In the genomic region with DNA sequence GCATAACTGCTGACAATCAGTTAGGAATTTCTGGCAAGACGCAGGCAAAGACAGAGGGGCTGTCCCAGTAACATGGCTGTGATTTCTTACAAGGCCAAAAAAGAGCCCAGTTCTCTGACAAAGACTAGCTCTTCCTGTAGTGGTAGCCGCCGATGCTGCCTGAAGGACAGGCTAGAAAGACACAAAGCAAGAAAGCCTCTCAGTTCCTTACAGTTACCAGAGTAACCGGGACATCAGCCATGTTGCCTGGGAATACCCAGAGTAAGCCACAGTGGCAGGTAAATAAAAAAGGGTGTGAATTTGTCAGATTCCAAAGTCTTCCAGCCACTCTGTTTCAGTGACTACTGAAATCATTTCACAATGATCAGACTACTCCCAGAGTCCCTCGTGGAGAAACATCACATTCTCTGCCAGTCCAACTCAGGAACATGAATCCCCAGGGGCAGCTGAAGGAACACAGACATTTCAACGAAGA, we compare ENCODE assay signal across 1 cellular context.
TF ChIP-seq lines count a peak whose summit lies in the region.

No MANE protein-coding gene starts in this region.

TF ChIP-seq in H1, 55 proteins besides CTCF, POLR2A, EP300 and RAD21:
- TF ChIP-seq PHF8 (conservative IDR thresholded peaks at IDR 0.05; ENCODE audit: low read depth, low read length): no peak
- no peak for TF ChIP-seq ATF2 (IDR thresholded peaks at IDR 0.05; ENCODE audit: low read length)
- no peak for TF ChIP-seq SRF (IDR thresholded peaks at IDR 0.05; ENCODE audit: low read depth, low read length)
- TF ChIP-seq HDAC2 (IDR thresholded peaks at IDR 0.05; ENCODE audit: borderline replicate concordance in 1 of 2, low read depth in 2 of 2, low read length in 2 of 2): no peak
- no peak for TF ChIP-seq KDM4A (IDR thresholded peaks at IDR 0.05; ENCODE audit: low read depth, low read length, severe bottlenecking)
- no peak for TF ChIP-seq BACH1 (IDR thresholded peaks at IDR 0.05; ENCODE audit: low read length)
- no peak for TF ChIP-seq GABPA (IDR thresholded peaks at IDR 0.05; ENCODE audit: borderline replicate concordance, insufficient read depth, low read length)
- no peak for TF ChIP-seq EGR1 (IDR thresholded peaks at IDR 0.05; ENCODE audit: borderline replicate concordance, low read depth, low read length)
- no peak for TF ChIP-seq BCL11A (IDR thresholded peaks at IDR 0.05; ENCODE audit: low read depth in 2 of 2, low read length in 2 of 2)
- no peak for TF ChIP-seq SAP30 (IDR thresholded peaks at IDR 0.05; ENCODE audit: insufficient read depth, insufficient replicate concordance, low read length)
- TF ChIP-seq MAFK (IDR thresholded peaks at IDR 0.05; ENCODE audit: low read depth, low read length): no peak
- TF ChIP-seq, protein P1, sequence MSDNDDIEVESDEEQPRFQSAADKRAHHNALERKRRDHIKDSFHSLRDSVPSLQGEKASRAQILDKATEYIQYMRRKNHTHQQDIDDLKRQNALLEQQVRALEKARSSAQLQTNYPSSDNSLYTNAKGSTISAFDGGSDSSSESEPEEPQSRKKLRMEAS (IDR thresholded peaks at IDR 0.05): no peak
- no peak for TF ChIP-seq USF2 (IDR thresholded peaks at IDR 0.05; ENCODE audit: low read length)
